ENCODE assay signal across 24 cellular contexts in genomic region chr10:27614776-27615175, GRCh38.
DNase-seq lines count a peak whose midpoint lies in the region; ATAC-seq, FAIRE-seq and TF ChIP-seq lines count a peak whose summit lies in the region.
"Had no signal": no experiment of that assay in that cellular context is flagged by ENCODE, and none has a peak within 500 bp of the region (broad histone marks: within the 10 kb centered on the region; RNA-seq: fewer than 3 reads in every experiment).

No MANE protein-coding gene starts in this region.

- 71% methylated on average over 6 of the region's 6 CpGs; no CpG with 5 or more reads in 1 of the 2 experiments for WGBS in H1 (ENCODE audit: extremely low coverage in 1 of 2, insufficient coverage in 1 of 2, insufficient read length in 1 of 2, insufficient replicate concordance in 2 of 2, low coverage in 1 of 2, low lambda C conversion rate in 2 of 2, missing lambda C conversion rate in 1 of 2), 2 experiments
- no CpG with 5 or more reads among the region's 6 CpGs for WGBS in neuronal stem cell (ENCODE audit: extremely low coverage in 2 of 2, insufficient read length in 2 of 2, insufficient replicate concordance in 1 of 2), 2 donors

- no peaks in the 10 kb centered on the region for H3K23me2 ChIP-seq in H1 (ENCODE audit: low read depth, low read length)

- no peaks in the 10 kb centered on the region for H3K36me3 Mint-ChIP-seq in activated T-cell treated with anti-CD3 and anti-CD28 coated beads, Interleukin-2, amount 50 U/mL, for 72 hours (ENCODE audit: insufficient read depth in 2 of 2)
- no peaks in the 10 kb centered on the region for H3K36me3 Mint-ChIP-seq in activated CD4-positive, alpha-beta memory T cell treated with anti-CD3 and anti-CD28 coated beads for 36 hours
- H3K36me3 Mint-ChIP-seq: CD4-positive, alpha-beta memory T cell; IgD-negative memory B cell had no signal

- H3K27ac Mint-ChIP-seq in activated T-cell treated with anti-CD3 and anti-CD28 coated beads, Interleukin-2, amount 50 U/mL, for 72 hours: peak overlapping the region; percentile 15
- no peak overlapping the region for H3K27ac Mint-ChIP-seq in activated CD4-positive, alpha-beta memory T cell treated with anti-CD3 and anti-CD28 coated beads for 36 hours
- H3K27ac Mint-ChIP-seq: IgD-negative memory B cell had no signal

- no peak overlapping the region for H3K56ac ChIP-seq in H1 (replicated peaks; ENCODE audit: insufficient read length, low read depth, low read length)

- H4K91ac ChIP-seq in H1 (replicated peaks; ENCODE audit: insufficient read length, low read length) (no peak overlapping the region), neuronal stem cell (ENCODE audit: low read depth, low read length, poor library complexity) (no peak overlapping the region)

- no peak overlapping the region for H3K14ac ChIP-seq in H1 (ENCODE audit: insufficient read length)
- H3K14ac ChIP-seq in neuronal stem cell (ENCODE audit: low read length): no peak overlapping the region

- no peak for DNase-seq in activated T-cell treated with anti-CD3 and anti-CD28 coated beads, Interleukin-2, amount 50 U/mL, for 72 hours
- DNase-seq in activated T-cell treated with anti-CD3 and anti-CD28 coated beads, Interleukin-2, amount 50 U/mL, for 48 hours: no peak
- DNase-seq in H1 (ENCODE audit: low read depth in 1 of 2, low spot score in 2 of 2) (no peak), neuronal stem cell (ENCODE audit: low spot score) (no peak)
- no peak for DNase-seq in activated CD4-positive, alpha-beta memory T cell treated with anti-CD3 and anti-CD28 coated beads for 36 hours
- DNase-seq: 8988T; CD4-positive, alpha-beta memory T cell; DMS153; H7; MV-4-11; NCI-H1105 treated with DMSO at 0.1 percent for 48 hours; NCI-H2029 treated with DMSO at 0.1 percent for 48 hours; NCI-H345; NCI-H524; NCI-H774; OCI-M1 had no signal

- H3K27me3 ChIP-seq in H1 (replicated peaks in 1 of 4; ENCODE audit: control insufficient read depth in 3 of 4, extremely low read depth in 1 of 4, insufficient read depth in 3 of 4, low read length in 3 of 4): no peaks in the 10 kb centered on the region
- no peaks in the 10 kb centered on the region for H3K27me3 ChIP-seq in neuronal stem cell (ENCODE audit: control insufficient read depth in 3 of 3, insufficient read depth in 3 of 3, low read depth in 1 of 3, low read length in 3 of 3)
- H3K27me3 ChIP-seq: BLaER1 treated with 17β-estradiol and CSF1 and Interleukin-3, amounts not matched to agents 10 nM and 100 nM had no signal

- no peak for ATAC-seq in activated T-cell treated with anti-CD3 and anti-CD28 coated beads, Interleukin-2, amount 50 U/mL, for 72 hours (replicated peaks in 1 of 2)
- no peak for ATAC-seq in HG03097 (IDR thresholded peaks at IDR 0.05; ENCODE audit: low FRiP score, unreplicated experiment)
- ATAC-seq in HG03196 (IDR thresholded peaks at IDR 0.05; ENCODE audit: unreplicated experiment): no peak
- ATAC-seq: Right ventricle myocardium inferior had no signal

- CTCF ChIA-PET in H1 (lab: Charles Lee; ENCODE audit: partially characterized antibody): interaction anchor here (1.3 to 2.4 kb wide), 2 partner anchors 11 to 43 kb away, joined by 4 to 5 read pairs; no protein-coding TSS in a partner anchor
- CTCF ChIA-PET in activated CD4-positive, alpha-beta memory T cell treated with anti-CD3 and anti-CD28 coated beads for 36 hours (lab: Charles Lee): no interaction called here

- H3K4me1 Mint-ChIP-seq in activated T-cell treated with anti-CD3 and anti-CD28 coated beads, Interleukin-2, amount 50 U/mL, for 72 hours (ENCODE audit: low read depth): no peaks in the 10 kb centered on the region
- no peaks in the 10 kb centered on the region for H3K4me1 Mint-ChIP-seq in activated CD4-positive, alpha-beta memory T cell treated with anti-CD3 and anti-CD28 coated beads for 36 hours (ENCODE audit: low read depth)
- H3K4me1 Mint-ChIP-seq: IgD-negative memory B cell had no signal

- H2AK5ac ChIP-seq in H1 (ENCODE audit: low read depth, low read length) (no peak overlapping the region; the same call in 1 of the 2 replicates), neuronal stem cell (ENCODE audit: low read depth, low read length) (no peak overlapping the region)

- no peak overlapping the region for H3K4ac ChIP-seq in H1 (replicated peaks; ENCODE audit: insufficient read length, low read depth, low read length)
- H3K4ac ChIP-seq in neuronal stem cell (ENCODE audit: low read length): no peak overlapping the region

- H3K4me1 ChIP-seq in H1 (replicated peaks in 1 of 4; ENCODE audit: control insufficient read depth in 3 of 4, insufficient read depth in 4 of 4, low read length in 3 of 4) (peaks cover 0 to 9% (median 1%) of the 10 kb centered on the region in 4 experiments; a peak in 2 of 7 replicates), neuronal stem cell (ENCODE audit: control insufficient read depth in 2 of 2, insufficient read depth in 1 of 2, low read depth in 1 of 2, low read length in 2 of 2) (peaks cover 1 to 7% of the 10 kb centered on the region in 2 donors)
- H3K4me1 ChIP-seq: BLaER1 treated with 17β-estradiol and CSF1 and Interleukin-3, amounts not matched to agents 10 nM and 100 nM had no signal

- H4K5ac ChIP-seq in H1 (ENCODE audit: insufficient read length, low read depth, low read length): no peak overlapping the region

- peak; percentile 28 for FAIRE-seq in H1 (lab: Jason Lieb, UNC)
- FAIRE-seq: G401.6, GM12892, GM19239 had no signal

- H2BK120ac ChIP-seq in H1 (replicated peaks; ENCODE audit: low read depth, low read length) (no peak overlapping the region), neuronal stem cell (ENCODE audit: low read depth, low read length) (no peak overlapping the region)

- H3K23ac ChIP-seq in H1 (ENCODE audit: insufficient read length): no peak overlapping the region
- no peak overlapping the region for H3K23ac ChIP-seq in neuronal stem cell (ENCODE audit: low read depth, low read length, poor library complexity)

- no peak overlapping the region for H2BK20ac ChIP-seq in H1 (ENCODE audit: low read length)

- H3K36me3 ChIP-seq in H1 (ENCODE audit: control insufficient read depth in 2 of 4, insufficient read depth in 4 of 4, low read length in 3 of 4): no peaks in the 10 kb centered on the region
- H3K36me3 ChIP-seq in neuronal stem cell (replicated peaks in 1 of 2; ENCODE audit: control insufficient read depth in 2 of 2, insufficient read depth in 2 of 2, low read length in 2 of 2): no peaks in the 10 kb centered on the region
- H3K36me3 ChIP-seq: BLaER1 treated with 17β-estradiol and CSF1 and Interleukin-3, amounts not matched to agents 10 nM and 100 nM had no signal

- H3K9me3 Mint-ChIP-seq in activated T-cell treated with anti-CD3 and anti-CD28 coated beads, Interleukin-2, amount 50 U/mL, for 72 hours: no peaks in the 10 kb centered on the region
- no peaks in the 10 kb centered on the region for H3K9me3 Mint-ChIP-seq in activated CD4-positive, alpha-beta memory T cell treated with anti-CD3 and anti-CD28 coated beads for 36 hours
- H3K9me3 Mint-ChIP-seq: CD4-positive, alpha-beta memory T cell; IgD-negative memory B cell had no signal

- H3K9ac ChIP-seq in H1 (replicated peaks in 1 of 4; ENCODE audit: extremely low read depth in 1 of 4, low read depth in 3 of 4, low read length in 3 of 4) (no peak overlapping the region), neuronal stem cell (ENCODE audit: low read depth, low read length, poor library complexity) (no peak overlapping the region)
- H3K9ac ChIP-seq: BLaER1 treated with 17β-estradiol and CSF1 and Interleukin-3, amounts not matched to agents 10 nM and 100 nM had no signal

- H3K27ac ChIP-seq in H1 (ENCODE audit: low read depth, low read length) (no peak overlapping the region), neuronal stem cell (replicated peaks; ENCODE audit: low read length) (no peak overlapping the region)
- H3K27ac ChIP-seq: BLaER1 treated with 17β-estradiol and CSF1 and Interleukin-3, amounts not matched to agents 10 nM and 100 nM had no signal

- H3K18ac ChIP-seq in H1 (ENCODE audit: extremely low read depth, low read length) (no peak overlapping the region), neuronal stem cell (ENCODE audit: low read length) (no peak overlapping the region)

- H3K4me3 ChIP-seq in H1 (ENCODE audit: extremely low read depth in 1 of 4, insufficient read depth in 2 of 4, low read depth in 3 of 4, low read length in 4 of 4) (no peak overlapping the region), neuronal stem cell (ENCODE audit: low read length in 2 of 2) (no peak overlapping the region)
- H3K4me3 ChIP-seq: BLaER1 treated with 17β-estradiol and CSF1 and Interleukin-3, amounts not matched to agents 10 nM and 100 nM had no signal

- no peak overlapping the region for H4K8ac ChIP-seq in H1 (ENCODE audit: extremely low read depth, insufficient read depth, low read length)
- H4K8ac ChIP-seq in neuronal stem cell (ENCODE audit: low read depth, low read length): no peak overlapping the region

- no peak for TF ChIP-seq POLR2A in H1 (IDR thresholded peaks at IDR 0.05; ENCODE audit: control extremely low read depth in 1 of 2, low read depth in 2 of 2, low read length in 2 of 2)

- H3K9me3 ChIP-seq in H1 (ENCODE audit: insufficient read depth in 2 of 2, low read depth in 1 of 2, low read length in 1 of 2) (no peaks in the 10 kb centered on the region), neuronal stem cell (replicated peaks in 1 of 2; ENCODE audit: control insufficient read depth in 2 of 2, insufficient read depth in 1 of 2, low read depth in 1 of 2, low read length in 2 of 2) (no peaks in the 10 kb centered on the region)

- H2BK12ac ChIP-seq in H1 (ENCODE audit: low read depth, low read length) (no peak overlapping the region), neuronal stem cell (ENCODE audit: low read length) (no peak overlapping the region)

- no peak overlapping the region for H3K4me3 Mint-ChIP-seq in activated T-cell treated with anti-CD3 and anti-CD28 coated beads, Interleukin-2, amount 50 U/mL, for 72 hours
- H3K4me3 Mint-ChIP-seq in activated CD4-positive, alpha-beta memory T cell treated with anti-CD3 and anti-CD28 coated beads for 36 hours: no peak overlapping the region
- H3K4me3 Mint-ChIP-seq: CD4-positive, alpha-beta memory T cell; IgD-negative memory B cell had no signal

- H2BK15ac ChIP-seq in H1 (ENCODE audit: low read length): no peak overlapping the region
- no peak overlapping the region for H2BK15ac ChIP-seq in neuronal stem cell (ENCODE audit: low read length)

- no peak overlapping the region for H2BK5ac ChIP-seq in H1 (ENCODE audit: low read depth, low read length)
- H2BK5ac ChIP-seq in neuronal stem cell (ENCODE audit: low read length): no peak overlapping the region

- H3K79me1 ChIP-seq in H1 (ENCODE audit: low read depth, low read length) (no peaks in the 10 kb centered on the region), neuronal stem cell (ENCODE audit: low read depth, low read length) (no peaks in the 10 kb centered on the region)

- no peaks in the 10 kb centered on the region for H4K20me1 ChIP-seq in H1 (replicated peaks in 1 of 2; ENCODE audit: control insufficient read depth in 1 of 2, insufficient read depth in 2 of 2, low read length in 2 of 2)
- H4K20me1 ChIP-seq: BLaER1 treated with 17β-estradiol and CSF1 and Interleukin-3, amounts not matched to agents 10 nM and 100 nM had no signal

- TF ChIP-seq CTCF in H1 (IDR thresholded peaks at IDR 0.05; ENCODE audit: control extremely low read depth in 1 of 3, insufficient read depth in 1 of 3, low read depth in 1 of 3, low read length in 3 of 3): no peak

- H3K4me2 ChIP-seq in H1 (ENCODE audit: insufficient read depth in 1 of 2, low read depth in 2 of 2, low read length in 2 of 2) (no peak overlapping the region), neuronal stem cell (ENCODE audit: insufficient read depth, low read length, poor library complexity, severe bottlenecking) (no peak overlapping the region)
- H3K4me2 ChIP-seq: BLaER1 treated with 17β-estradiol and CSF1 and Interleukin-3, amounts not matched to agents 10 nM and 100 nM had no signal

- TF ChIP-seq EP300 in H1 (IDR thresholded peaks at IDR 0.05; ENCODE audit: borderline replicate concordance in 1 of 2, low read depth in 2 of 2, low read length in 2 of 2): no peak

- H2AFZ ChIP-seq in H1 (ENCODE audit: low read length) (0 out of 2 replicates have a peak overlapping the region, but pooled peaks have one; percentile 30), neuronal stem cell (ENCODE audit: low read length) (peak overlapping the region; percentile 67)

- POLR2A ChIA-PET in H1 (lab: Charles Lee; ENCODE audit: partially characterized antibody): no interaction called here
- POLR2A ChIA-PET in activated CD4-positive, alpha-beta memory T cell treated with anti-CD3 and anti-CD28 coated beads for 36 hours (lab: Charles Lee): no interaction called here

- no peaks in the 10 kb centered on the region for H3K79me2 ChIP-seq in H1 (ENCODE audit: control insufficient read depth in 1 of 2, insufficient read depth in 2 of 2, low read length in 2 of 2)

- peaks cover 8% of the 10 kb centered on the region for H3K27me3 Mint-ChIP-seq in activated T-cell treated with anti-CD3 and anti-CD28 coated beads, Interleukin-2, amount 50 U/mL, for 72 hours (ENCODE audit: low read depth)
- no peaks in the 10 kb centered on the region for H3K27me3 Mint-ChIP-seq in activated CD4-positive, alpha-beta memory T cell treated with anti-CD3 and anti-CD28 coated beads for 36 hours

- TF ChIP-seq RAD21 in H1 (IDR thresholded peaks at IDR 0.05 in 1 of 2, conservative IDR thresholded peaks at IDR 0.05 in 1 of 2; ENCODE audit: low read depth in 2 of 2, low read length in 2 of 2): no peak

- intact Hi-C loops in activated CD4-positive, alpha-beta memory T cell treated with anti-CD3 and anti-CD28 coated beads for 36 hours (cut with micrococcal nuclease): no loop called here
